8 cellular contexts compared by ENCODE assay signal in the genomic region with DNA sequence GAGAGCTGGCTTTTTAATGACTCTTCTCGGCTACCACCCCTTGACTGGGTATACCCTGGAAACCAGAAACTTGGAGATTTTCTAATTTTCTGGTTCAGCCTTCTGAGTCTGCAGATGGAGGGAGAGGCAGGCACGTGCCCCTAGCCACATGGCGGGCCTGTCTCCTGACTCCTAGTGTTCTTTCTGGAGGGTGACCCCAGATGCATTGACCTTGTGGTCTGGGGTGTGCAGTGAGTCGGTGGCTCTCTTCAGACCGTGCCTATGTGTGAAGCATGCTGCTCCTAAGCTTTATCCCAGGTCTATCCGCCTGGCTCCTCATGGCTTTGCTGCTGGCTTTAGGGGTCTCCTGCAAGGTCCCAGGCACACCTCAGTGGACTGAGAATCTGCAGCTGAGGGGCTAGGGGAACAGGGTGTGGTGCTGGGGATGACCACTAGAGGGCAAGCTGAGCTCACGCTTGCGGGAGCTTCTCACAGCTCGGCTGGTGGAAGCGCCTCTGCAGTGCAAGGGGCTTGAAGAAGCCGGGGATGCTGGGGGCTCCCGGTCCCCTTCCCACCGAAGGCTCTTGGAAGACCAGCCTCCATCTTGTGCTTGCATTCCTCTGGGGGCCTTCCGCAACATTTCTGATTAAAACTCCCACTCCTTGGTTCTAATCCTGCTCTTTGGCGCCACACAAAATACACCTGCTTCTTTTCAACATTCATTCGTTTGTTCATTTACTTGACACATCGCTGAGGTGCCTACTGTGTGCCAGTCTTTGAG. TPM values are rescaled to one million over a fixed set of nuclear protein-coding genes. Genes with fewer than 3 reads are reported as not detected.
A peak's percentile ranks its signal among the peaks of the same experiment; 100 is the strongest.
DNase-seq lines count a peak whose midpoint lies in the region; ATAC-seq and TF ChIP-seq lines count a peak whose summit lies in the region.

No MANE protein-coding gene starts in this region.

- H3K9me3 ChIP-seq in CD4-positive, alpha-beta T cell (ENCODE audit: control insufficient read depth, low read length) = no peaks in the 10 kb centered on the region

- no peak overlapping the region for H3K27ac ChIP-seq in CD4-positive, alpha-beta T cell (ENCODE audit: low read depth, low read length)

- peak; percentile 27 to 72 (median 52) for DNase-seq in CD4-positive, alpha-beta T cell
- DNase-seq in GM19240 (ENCODE audit: insufficient read length, low spot score) = peak; percentile 58
- peak; percentile 85 for DNase-seq in NCI-H82 (lab: John Stamatoyannopoulos, UW)
- DNase-seq in activated CD8-positive, alpha-beta memory T cell treated with anti-CD3 and anti-CD28 coated beads, Interleukin-2, amount 50 U/mL, for 4 hours = peak; percentile 70
- peak; percentile 30 for DNase-seq in naive B cell
- DNase-seq in stimulated activated CD8-positive, alpha-beta memory T cell treated with anti-CD3 and anti-CD28 coated beads, Interleukin-7, amount 100 ng/mL, for 24 hours (ENCODE audit: low read depth) = peak; percentile 58

- peaks cover 6% of the 10 kb centered on the region for H3K27me3 Mint-ChIP-seq in CD4-positive, alpha-beta T cell
- H3K27me3 Mint-ChIP-seq in naive B cell = peaks cover 0 to 23% (median 16%) of the 10 kb centered on the region in 3 donors

- intact Hi-C loops in CD4-positive, alpha-beta T cell (cut with DNase I, micrococcal nuclease) = loop anchor here in 1 of 2 experiments (2.0 kb wide), 1 partner anchor 380 kb away; no protein-coding TSS in a partner anchor

- POLR2A ChIA-PET in CD4-positive, alpha-beta T cell (lab: Charles Lee) = no interaction called here

- no peak overlapping the region for H3K27ac Mint-ChIP-seq in CD4-positive, alpha-beta T cell
- H3K27ac Mint-ChIP-seq in naive B cell = no peak overlapping the region

- no peaks in the 10 kb centered on the region for H3K27me3 ChIP-seq in CD4-positive, alpha-beta T cell (ENCODE audit: control insufficient read depth, insufficient read depth, low read length)

- TF ChIP-seq CTCF in CD4-positive, alpha-beta T cell (IDR thresholded peaks at IDR 0.05) = peak; percentile 89

- peak; percentile 56 for ATAC-seq in CD4-positive, alpha-beta T cell (ENCODE audit: poor library complexity)
- ATAC-seq in HG03432 (IDR thresholded peaks at IDR 0.05; ENCODE audit: unreplicated experiment) = peak; percentile 92
- peak; percentile 83 for ATAC-seq in esophagus mucosa
- ATAC-seq in naive B cell (ENCODE audit: low read depth in 2 of 2) = peak; percentile 52 to 64

- CTCF ChIA-PET in CD4-positive, alpha-beta T cell (lab: Charles Lee) = no interaction called here

- H3K4me1 Mint-ChIP-seq in CD4-positive, alpha-beta T cell (ENCODE audit: low read depth) = no peaks in the 10 kb centered on the region
- no peaks in the 10 kb centered on the region for H3K4me1 Mint-ChIP-seq in naive B cell

- H3K36me3 Mint-ChIP-seq in CD4-positive, alpha-beta T cell (ENCODE audit: low read depth) = no peaks in the 10 kb centered on the region
- H3K36me3 Mint-ChIP-seq in naive B cell = peaks cover 0 to 3% of the 10 kb centered on the region in 2 donors

- H3K4me3 Mint-ChIP-seq in CD4-positive, alpha-beta T cell = no peak overlapping the region
- H3K4me3 Mint-ChIP-seq in naive B cell = peak overlapping the region in 2 of 8 donors; percentile 43 to 61

- H3K9me3 Mint-ChIP-seq in CD4-positive, alpha-beta T cell = peaks cover 4% of the 10 kb centered on the region
- peaks cover 0 to 17% (median 3%) of the 10 kb centered on the region in 7 donors for H3K9me3 Mint-ChIP-seq in naive B cell

RNA-seq across cellular contexts. Expression of gene OTOG, which starts 51.8 kb away (rescaled TPM):
- not detected for total RNA-seq in CD4-positive, alpha-beta T cell
- not detected for total RNA-seq in esophagus mucosa
- not detected for polyA plus RNA-seq in naive B cell (ENCODE audit: low read depth in 6 of 6)

RNA-seq across cellular contexts. Expression of gene USH1C, which starts 54.7 kb away (rescaled TPM):
- not detected for total RNA-seq in CD4-positive, alpha-beta T cell
- 0.12 TPM for total RNA-seq in esophagus mucosa
- polyA plus RNA-seq in naive B cell (ENCODE audit: low read depth in 6 of 6) = not detected

Comparison
In these comparisons a context has a peak if more than half of its experiments do, and no peak if none do; other contexts are left out.
1. DNase-seq: peak in every context shown above with its lines; median percentile 85 in NCI-H82; 70 in activated CD8-positive, alpha-beta memory T cell treated with anti-CD3 and anti-CD28 coated beads, Interleukin-2, amount 50 U/mL, for 4 hours; 58 in GM19240; 58 in stimulated activated CD8-positive, alpha-beta memory T cell treated with anti-CD3 and anti-CD28 coated beads, Interleukin-7, amount 100 ng/mL, for 24 hours; 52 in CD4-positive, alpha-beta T cell; 30 in naive B cell.